ENCODE assay signal across 12 cellular contexts in genomic region chr17:80937501-80938356, GRCh38. TPM values are rescaled to one million over a fixed set of nuclear protein-coding genes. Genes with fewer than 3 reads are reported as not detected.
DNase-seq lines count a peak whose midpoint lies in the region; ATAC-seq and TF ChIP-seq lines count a peak whose summit lies in the region.
"Had no signal": no experiment of that assay in that cellular context is flagged by ENCODE, and none has a peak within 500 bp of the region (broad histone marks: within the 10 kb centered on the region; RNA-seq: fewer than 3 reads in every experiment).

No MANE protein-coding gene starts in this region.

- H3K9me3 ChIP-seq in trophoblast cell (ENCODE audit: insufficient read depth, low read depth, low read length): peaks cover 4% of the 10 kb centered on the region

- no peak overlapping the region for H3K23ac ChIP-seq in trophoblast cell (ENCODE audit: low read length)

- H3K14ac ChIP-seq in trophoblast cell (ENCODE audit: low read length): no peak overlapping the region

- no peaks in the 10 kb centered on the region for H3K9me3 Mint-ChIP-seq in activated T-cell treated with anti-CD3 and anti-CD28 coated beads, Interleukin-2, amount 50 U/mL, for 24 hours
- H3K9me3 Mint-ChIP-seq in effector memory CD8-positive, alpha-beta T cell: no peaks in the 10 kb centered on the region
- H3K9me3 Mint-ChIP-seq in stimulated activated effector memory CD8-positive, alpha-beta T cell treated with anti-CD3 and anti-CD28 coated beads, Interleukin-12 subunit alpha, Interleukin-12 subunit beta, amount 100 ng/mL, for 72 hours: no peaks in the 10 kb centered on the region
- no peaks in the 10 kb centered on the region for H3K9me3 Mint-ChIP-seq in endothelial cell (ENCODE audit: unreplicated experiment)

- H3K79me2 ChIP-seq in trophoblast cell (ENCODE audit: control insufficient read depth, insufficient read depth, low read length, poor library complexity): no peaks in the 10 kb centered on the region
- H3K79me2 ChIP-seq: parathyroid adenoma had no signal

- no peak overlapping the region for H3K4ac ChIP-seq in trophoblast cell (ENCODE audit: low read depth, low read length)

- TF ChIP-seq CTCF in RWPE1 (conservative IDR thresholded peaks at IDR 0.05; ENCODE audit: low read depth) (no peak), endothelial cell (IDR thresholded peaks at IDR 0.05; ENCODE audit: unreplicated experiment) (no peak)

- peaks cover 42% of the 10 kb centered on the region for H3K36me3 Mint-ChIP-seq in activated T-cell treated with anti-CD3 and anti-CD28 coated beads, Interleukin-2, amount 50 U/mL, for 24 hours (ENCODE audit: low read depth)
- peaks cover 7% of the 10 kb centered on the region for H3K36me3 Mint-ChIP-seq in effector memory CD8-positive, alpha-beta T cell (ENCODE audit: insufficient read depth)
- peaks cover 68% of the 10 kb centered on the region for H3K36me3 Mint-ChIP-seq in stimulated activated effector memory CD8-positive, alpha-beta T cell treated with anti-CD3 and anti-CD28 coated beads, Interleukin-12 subunit alpha, Interleukin-12 subunit beta, amount 100 ng/mL, for 72 hours
- peaks cover 1% of the 10 kb centered on the region for H3K36me3 Mint-ChIP-seq in endothelial cell (ENCODE audit: low read depth, unreplicated experiment)

- no peak overlapping the region for H4K8ac ChIP-seq in trophoblast cell (ENCODE audit: low read depth, low read length)

- H3K9ac ChIP-seq in trophoblast cell (ENCODE audit: low read length): no peak overlapping the region
- H3K9ac ChIP-seq: parathyroid adenoma had no signal

- no CpG with 5 or more reads among the region's 27 CpGs for WGBS in trophoblast cell (ENCODE audit: extremely low coverage, insufficient coverage, insufficient read length)

- H3K4me2 ChIP-seq in trophoblast cell (ENCODE audit: low read length): no peak overlapping the region

- H2BK5ac ChIP-seq in trophoblast cell (ENCODE audit: low read depth, low read length, poor library complexity): no peak overlapping the region

- CTCF ChIA-PET in RWPE1 (lab: Yijun Ruan, JAX): interaction anchor here (0.7 kb wide), 2 partner anchors 219 to 882 kb away, joined by 3 to 4 read pairs; no protein-coding TSS in a partner anchor

- POLR2A ChIA-PET in RWPE1 (lab: Yijun Ruan, JAX; ENCODE audit: low non-redundant PET): no interaction called here

- no peaks in the 10 kb centered on the region for H3K27me3 Mint-ChIP-seq in activated T-cell treated with anti-CD3 and anti-CD28 coated beads, Interleukin-2, amount 50 U/mL, for 24 hours
- no peaks in the 10 kb centered on the region for H3K27me3 Mint-ChIP-seq in effector memory CD8-positive, alpha-beta T cell
- no peaks in the 10 kb centered on the region for H3K27me3 Mint-ChIP-seq in endothelial cell (ENCODE audit: unreplicated experiment)

- H2AK5ac ChIP-seq in trophoblast cell (ENCODE audit: low read length): no peak overlapping the region

- H4K91ac ChIP-seq in trophoblast cell (ENCODE audit: low read depth, low read length): no peak overlapping the region

- H2BK120ac ChIP-seq in trophoblast cell (ENCODE audit: insufficient read depth, low read length, poor library complexity): no peak overlapping the region

- no peak overlapping the region for H2BK12ac ChIP-seq in trophoblast cell (ENCODE audit: low read length)

- no peak for ATAC-seq in effector memory CD8-positive, alpha-beta T cell (replicated peaks)
- ATAC-seq in stimulated activated effector memory CD8-positive, alpha-beta T cell treated with anti-CD3 and anti-CD28 coated beads, Interleukin-12 subunit alpha, Interleukin-12 subunit beta, amount 100 ng/mL, for 72 hours: no peak

- H3K79me1 ChIP-seq in trophoblast cell (ENCODE audit: low read length): no peaks in the 10 kb centered on the region

- H3K4me3 Mint-ChIP-seq in activated T-cell treated with anti-CD3 and anti-CD28 coated beads, Interleukin-2, amount 50 U/mL, for 24 hours: peak overlapping the region; percentile 7
- no peak overlapping the region for H3K4me3 Mint-ChIP-seq in effector memory CD8-positive, alpha-beta T cell
- H3K4me3 Mint-ChIP-seq in stimulated activated effector memory CD8-positive, alpha-beta T cell treated with anti-CD3 and anti-CD28 coated beads, Interleukin-12 subunit alpha, Interleukin-12 subunit beta, amount 100 ng/mL, for 72 hours: peak overlapping the region; percentile 53
- no peak overlapping the region for H3K4me3 Mint-ChIP-seq in endothelial cell (ENCODE audit: unreplicated experiment)

- DNase-seq in activated T-cell treated with anti-CD3 and anti-CD28 coated beads, Interleukin-2, amount 50 U/mL, for 24 hours: no peak
- no peak for DNase-seq in activated T-cell treated with anti-CD3 and anti-CD28 coated beads, Interleukin-2, amount 50 U/mL, for 48 hours
- no peak for DNase-seq in RWPE1 (ENCODE audit: low spot score)
- no peak for DNase-seq in effector memory CD8-positive, alpha-beta T cell
- DNase-seq in stimulated activated effector memory CD8-positive, alpha-beta T cell treated with anti-CD3 and anti-CD28 coated beads, Interleukin-12 subunit alpha, Interleukin-12 subunit beta, amount 100 ng/mL, for 72 hours (ENCODE audit: low spot score in 2 of 2): no peak
- no peak for DNase-seq in trophoblast cell
- DNase-seq in endothelial cell (ENCODE audit: low spot score): no peak
- no peak for DNase-seq in cortex of kidney (lab: John Stamatoyannopoulos, UW)
- DNase-seq: ACHN; mesenchymal stem cell; stimulated activated CD4-positive, alpha-beta T cell treated with anti-CD3 and anti-CD28 coated beads, Interleukin-12 subunit alpha, Interleukin-12 subunit beta, amount 100 ng/mL, for 4 hours had no signal

- no peak overlapping the region for H3K4me3 ChIP-seq in trophoblast cell (ENCODE audit: low read depth, low read length)

- H3K27me3 ChIP-seq in trophoblast cell (ENCODE audit: insufficient read depth, low read length): no peaks in the 10 kb centered on the region

- no peaks in the 10 kb centered on the region for H3K4me1 ChIP-seq in trophoblast cell (ENCODE audit: control insufficient read depth in 1 of 2, insufficient read depth in 2 of 2, low read length in 2 of 2)
- H3K4me1 ChIP-seq: parathyroid adenoma had no signal

- H3K36me3 ChIP-seq in trophoblast cell (ENCODE audit: control insufficient read depth in 1 of 2, insufficient read depth in 2 of 2, low read length in 2 of 2): peaks cover 0 to 12% of the 10 kb centered on the region in 2 experiments

- no peak overlapping the region for H4K12ac ChIP-seq in trophoblast cell (ENCODE audit: low read depth, low read length)

- H3K18ac ChIP-seq in trophoblast cell (ENCODE audit: low read length): no peak overlapping the region

- peak overlapping the region; percentile 66 for H3K27ac Mint-ChIP-seq in activated T-cell treated with anti-CD3 and anti-CD28 coated beads, Interleukin-2, amount 50 U/mL, for 24 hours
- H3K27ac Mint-ChIP-seq in effector memory CD8-positive, alpha-beta T cell: peak overlapping the region; percentile 66 to 88
- H3K27ac Mint-ChIP-seq in stimulated activated effector memory CD8-positive, alpha-beta T cell treated with anti-CD3 and anti-CD28 coated beads, Interleukin-12 subunit alpha, Interleukin-12 subunit beta, amount 100 ng/mL, for 72 hours: peak overlapping the region; percentile 89
- H3K27ac Mint-ChIP-seq in endothelial cell (ENCODE audit: unreplicated experiment): no peak overlapping the region

- H3K27ac ChIP-seq in RWPE1 (peak overlapping the region; percentile 6; the same call in 1 of the 2 replicates), trophoblast cell (ENCODE audit: low read depth, low read length) (no peak overlapping the region)
- H3K27ac ChIP-seq: parathyroid adenoma had no signal

- H3K4me1 Mint-ChIP-seq in activated T-cell treated with anti-CD3 and anti-CD28 coated beads, Interleukin-2, amount 50 U/mL, for 24 hours (ENCODE audit: low read depth): peaks cover 43% of the 10 kb centered on the region
- peaks cover 26 to 28% of the 10 kb centered on the region in 2 donors for H3K4me1 Mint-ChIP-seq in effector memory CD8-positive, alpha-beta T cell (ENCODE audit: low read depth in 2 of 2)
- H3K4me1 Mint-ChIP-seq in stimulated activated effector memory CD8-positive, alpha-beta T cell treated with anti-CD3 and anti-CD28 coated beads, Interleukin-12 subunit alpha, Interleukin-12 subunit beta, amount 100 ng/mL, for 72 hours: peaks cover 48% of the 10 kb centered on the region
- H3K4me1 Mint-ChIP-seq in endothelial cell (ENCODE audit: unreplicated experiment): no peaks in the 10 kb centered on the region

- H2AFZ ChIP-seq in trophoblast cell (ENCODE audit: insufficient read depth, low read length, poor library complexity): no peak overlapping the region
- H2AFZ ChIP-seq: parathyroid adenoma had no signal

RNA-seq across cellular contexts. Expression of gene CHMP6, which starts 53.9 kb away (rescaled TPM):
- polyA plus RNA-seq in trophoblast cell (2013): 10.3 and 10.7 TPM in 2 replicates
- total RNA-seq in endothelial cell (ENCODE audit: unreplicated experiment): 34.3 TPM

Comparison
In these comparisons a context has a peak if more than half of its experiments do, and no peak if none do; other contexts are left out.
1. H3K4me3 Mint-ChIP-seq: peak in activated T-cell treated with anti-CD3 and anti-CD28 coated beads, Interleukin-2, amount 50 U/mL, for 24 hours (single experiment) and stimulated activated effector memory CD8-positive, alpha-beta T cell treated with anti-CD3 and anti-CD28 coated beads, Interleukin-12 subunit alpha, Interleukin-12 subunit beta, amount 100 ng/mL, for 72 hours (single experiment); none in effector memory CD8-positive, alpha-beta T cell (0 of 2) and endothelial cell (single experiment).